8 cellular contexts compared by ENCODE assay signal in the genomic region with DNA sequence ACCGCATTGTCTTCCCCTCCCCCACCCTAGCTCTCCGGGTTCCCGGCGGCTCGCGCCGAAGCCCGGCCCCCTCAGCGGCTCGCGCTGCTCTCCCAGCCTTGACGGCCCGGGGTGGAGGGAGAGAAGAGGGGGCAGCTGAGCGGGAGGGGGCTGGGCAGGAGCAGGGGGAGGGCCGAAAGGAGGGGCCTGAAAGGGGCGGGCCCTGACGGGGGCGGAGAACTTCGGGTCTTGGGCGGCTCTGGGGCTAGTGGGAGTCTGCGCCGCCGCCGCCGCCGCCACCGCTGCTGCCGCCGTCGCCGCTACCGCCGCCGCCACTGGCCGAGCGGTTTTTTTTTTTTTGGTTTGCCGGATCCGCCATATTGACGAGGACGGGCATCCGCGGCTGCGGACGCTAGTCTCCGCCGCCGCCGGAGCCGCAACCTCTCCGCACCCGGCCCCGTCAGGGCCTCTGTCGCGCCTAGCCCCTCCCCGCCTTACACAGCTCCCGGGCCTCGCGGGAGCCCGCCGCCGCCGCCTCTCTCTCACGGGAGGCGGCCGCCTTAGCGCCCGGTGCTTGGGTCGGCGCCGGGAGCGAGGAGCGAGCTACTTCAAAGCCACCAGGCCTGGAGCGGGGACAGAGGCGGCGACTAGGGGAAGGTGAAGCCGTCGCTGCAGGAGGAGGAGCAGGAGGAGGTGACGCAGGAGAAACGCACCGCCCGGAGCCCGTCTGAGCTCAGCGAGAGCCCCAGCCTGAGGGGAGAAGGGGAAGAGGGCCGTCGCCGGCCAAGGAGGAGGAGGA. TPM values are rescaled to one million over a fixed set of nuclear protein-coding genes. Genes with fewer than 3 reads are reported as not detected.
A peak's percentile ranks its signal among the peaks of the same experiment; 100 is the strongest.
DNase-seq lines count a peak whose midpoint lies in the region; ATAC-seq and TF ChIP-seq lines count a peak whose summit lies in the region.

A gene with protein sequence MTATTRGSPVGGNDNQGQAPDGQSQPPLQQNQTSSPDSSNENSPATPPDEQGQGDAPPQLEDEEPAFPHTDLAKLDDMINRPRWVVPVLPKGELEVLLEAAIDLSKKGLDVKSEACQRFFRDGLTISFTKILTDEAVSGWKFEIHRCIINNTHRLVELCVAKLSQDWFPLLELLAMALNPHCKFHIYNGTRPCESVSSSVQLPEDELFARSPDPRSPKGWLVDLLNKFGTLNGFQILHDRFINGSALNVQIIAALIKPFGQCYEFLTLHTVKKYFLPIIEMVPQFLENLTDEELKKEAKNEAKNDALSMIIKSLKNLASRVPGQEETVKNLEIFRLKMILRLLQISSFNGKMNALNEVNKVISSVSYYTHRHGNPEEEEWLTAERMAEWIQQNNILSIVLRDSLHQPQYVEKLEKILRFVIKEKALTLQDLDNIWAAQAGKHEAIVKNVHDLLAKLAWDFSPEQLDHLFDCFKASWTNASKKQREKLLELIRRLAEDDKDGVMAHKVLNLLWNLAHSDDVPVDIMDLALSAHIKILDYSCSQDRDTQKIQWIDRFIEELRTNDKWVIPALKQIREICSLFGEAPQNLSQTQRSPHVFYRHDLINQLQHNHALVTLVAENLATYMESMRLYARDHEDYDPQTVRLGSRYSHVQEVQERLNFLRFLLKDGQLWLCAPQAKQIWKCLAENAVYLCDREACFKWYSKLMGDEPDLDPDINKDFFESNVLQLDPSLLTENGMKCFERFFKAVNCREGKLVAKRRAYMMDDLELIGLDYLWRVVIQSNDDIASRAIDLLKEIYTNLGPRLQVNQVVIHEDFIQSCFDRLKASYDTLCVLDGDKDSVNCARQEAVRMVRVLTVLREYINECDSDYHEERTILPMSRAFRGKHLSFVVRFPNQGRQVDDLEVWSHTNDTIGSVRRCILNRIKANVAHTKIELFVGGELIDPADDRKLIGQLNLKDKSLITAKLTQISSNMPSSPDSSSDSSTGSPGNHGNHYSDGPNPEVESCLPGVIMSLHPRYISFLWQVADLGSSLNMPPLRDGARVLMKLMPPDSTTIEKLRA (N-terminal part only) (plus strand): TSS at position 341 of the 778 bp plus-strand sequence. CDS start 38,184 bp downstream, outside the sequence.

- no peaks in the 10 kb centered on the region for H3K9me3 ChIP-seq in colonic mucosa

- H3K4me3 ChIP-seq in colonic mucosa: peak within 1 kb of the TSS; percentile 93

- DNase-seq in AG20443 (ENCODE audit: low spot score) (peak; percentile 82), NCI-H510A treated with DMSO at 0.1 percent for 48 hours (lab: John Stamatoyannopoulos, UW) (peak; percentile 54), colonic mucosa (peak; percentile 92), left lobe of liver (ENCODE audit: low spot score) (peak; percentile 86)
- DNase-seq in activated CD4-positive, alpha-beta T cell treated with anti-CD3 and anti-CD28 coated beads, Interleukin-2, amount 10 ng/mL, durations not matched to agents 24 days and 14 days: peak; percentile 94
- DNase-seq in stimulated activated CD4-positive, alpha-beta T cell treated with anti-CD3 and anti-CD28 coated beads, Interleukin-2, amount 100 ng/mL, for 24 hours: peak; percentile 82 to 84

- H3K4me1 ChIP-seq in colonic mucosa: no peaks in the 10 kb centered on the region

- intact Hi-C loops in activated CD4-positive, alpha-beta T cell treated with anti-CD3 and anti-CD28 coated beads, Interleukin-2, amount 10 ng/mL, durations not matched to agents 24 days and 14 days (cut with micrococcal nuclease): loop anchor here (1.0 to 10.0 kb wide), 4 partner anchors 32 to 440 kb away; a partner anchor contains a TSS
- intact Hi-C loops in colonic mucosa (cut with DNase I): loop anchor here (10.0 kb wide), 1 partner anchor 350 kb away; a partner anchor contains a TSS

- peak within 1 kb of the TSS; percentile 100 for H3K27ac ChIP-seq in colonic mucosa

- ATAC-seq in GM19035 (IDR thresholded peaks at IDR 0.05; ENCODE audit: unreplicated experiment): peak; percentile 61
- peak; percentile 48 for ATAC-seq in HG03342 (IDR thresholded peaks at IDR 0.05; ENCODE audit: unreplicated experiment)
- ATAC-seq in left lobe of liver: peak; percentile 81

- H3K4me3 Mint-ChIP-seq in activated CD4-positive, alpha-beta T cell treated with anti-CD3 and anti-CD28 coated beads, Interleukin-2, amount 10 ng/mL, durations not matched to agents 24 days and 14 days: peak within 1 kb of the TSS; percentile 92

- H3K27me3 Mint-ChIP-seq in activated CD4-positive, alpha-beta T cell treated with anti-CD3 and anti-CD28 coated beads, Interleukin-2, amount 10 ng/mL, durations not matched to agents 24 days and 14 days: peaks cover 1% of the 10 kb centered on the region

- peaks cover 8% of the 10 kb centered on the region for H3K36me3 Mint-ChIP-seq in activated CD4-positive, alpha-beta T cell treated with anti-CD3 and anti-CD28 coated beads, Interleukin-2, amount 10 ng/mL, durations not matched to agents 24 days and 14 days (ENCODE audit: low read depth)

- peak within 1 kb of the TSS; percentile 92 to 97 for H3K9ac ChIP-seq in colonic mucosa (ENCODE audit: low read depth in 2 of 2, low read length in 2 of 2)

- TF ChIP-seq CTCF in colonic mucosa (IDR thresholded peaks at IDR 0.05): no peak

- H3K4me1 Mint-ChIP-seq in activated CD4-positive, alpha-beta T cell treated with anti-CD3 and anti-CD28 coated beads, Interleukin-2, amount 10 ng/mL, durations not matched to agents 24 days and 14 days: peaks cover 14% of the 10 kb centered on the region

- no peaks in the 10 kb centered on the region for H3K9me3 Mint-ChIP-seq in activated CD4-positive, alpha-beta T cell treated with anti-CD3 and anti-CD28 coated beads, Interleukin-2, amount 10 ng/mL, durations not matched to agents 24 days and 14 days

- H3K36me3 ChIP-seq in colonic mucosa: no peaks in the 10 kb centered on the region

- peaks cover 5% of the 10 kb centered on the region for H3K27me3 ChIP-seq in colonic mucosa

- H3K27ac Mint-ChIP-seq in activated CD4-positive, alpha-beta T cell treated with anti-CD3 and anti-CD28 coated beads, Interleukin-2, amount 10 ng/mL, durations not matched to agents 24 days and 14 days: peak within 1 kb of the TSS; percentile 99

RNA-seq across cellular contexts. Expression of the gene that starts here (rescaled TPM):
- total RNA-seq in activated CD4-positive, alpha-beta T cell treated with anti-CD3 and anti-CD28 coated beads, Interleukin-2, amount 10 ng/mL, durations not matched to agents 24 days and 14 days: 49.8 and 50.3 TPM in 2 replicates
- total RNA-seq in colonic mucosa: 10 to 100 TPM; 74.5 to 89.0 TPM
- total RNA-seq in left lobe of liver: 44.5 TPM

Comparison
In these comparisons a context has a peak if more than half of its experiments do, and no peak if none do; other contexts are left out.
1. Peak in every context shown above with its lines: DNase-seq, ATAC-seq, H3K4me3 ChIP-seq and H3K27ac ChIP-seq.